In the genomic region with DNA sequence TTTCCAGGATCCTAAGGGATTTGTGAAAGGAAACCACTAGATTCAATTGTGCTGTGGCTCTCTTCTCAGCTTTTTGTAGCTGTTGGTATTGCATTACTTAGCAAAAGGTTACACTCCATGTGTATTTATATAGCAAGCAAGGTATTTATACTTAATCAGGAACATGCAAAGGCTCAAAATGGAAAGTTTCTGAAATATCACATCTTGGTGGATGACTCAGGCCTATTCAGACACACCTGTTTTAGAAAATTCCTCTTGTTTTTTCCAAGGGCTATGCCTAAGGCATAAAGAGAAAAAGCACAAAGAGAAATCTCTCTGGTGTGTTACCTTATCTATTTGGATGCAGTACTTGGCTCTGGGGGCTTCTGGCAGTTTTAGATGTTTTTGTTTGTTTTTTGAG, we compare ENCODE assay signal across 22 cellular contexts.
DNase-seq lines count a peak whose midpoint lies in the region; ATAC-seq and TF ChIP-seq lines count a peak whose summit lies in the region.
"Had no signal": no experiment of that assay in that cellular context is flagged by ENCODE, and none has a peak within 500 bp of the region (broad histone marks: within the 10 kb centered on the region; RNA-seq: fewer than 3 reads in every experiment).

No MANE protein-coding gene starts in this region.

- CTCF ChIA-PET in PC-3 (lab: Charles Lee) = interaction anchor here (0.8 to 2.1 kb wide), 3 partner anchors 10 to 233 kb away, joined by 8 to 12 read pairs (median 9); no protein-coding TSS in a partner anchor

- H3K4me3 ChIP-seq in PC-3 (ENCODE audit: low read length) = no peak overlapping the region
- H3K4me3 ChIP-seq in esophagus muscularis mucosa = no peak overlapping the region
- no peak overlapping the region for H3K4me3 ChIP-seq in BE2C (ENCODE audit: low read depth, low read length)
- H3K4me3 ChIP-seq: K562 had no signal

- peak; percentile 8 for DNase-seq in DMS79 treated with DMSO at 0.1 percent for 48 hours (lab: John Stamatoyannopoulos, UW)
- DNase-seq in DMS79 (lab: John Stamatoyannopoulos, UW) = no peak
- DNase-seq in PC-3 = peak; percentile 9
- peak; percentile 21 for DNase-seq in esophagus muscularis mucosa (ENCODE audit: extremely low spot score)
- DNase-seq in renal cortical epithelial cell (ENCODE audit: low read depth) = peak; percentile 38
- DNase-seq in GM10266 (ENCODE audit: extremely low spot score) = no peak
- DNase-seq in BE2C = no peak
- DNase-seq: 8988T; CD4-positive, CD25-positive, alpha-beta regulatory T cell; DND-41; H9; HFFc6; MM.1S; NCI-H1092; NCI-H1436; NCI-H187 treated with DMSO at 0.1 percent for 48 hours; NCI-H2171; NCI-H524 treated with DMSO at 0.1 percent for 48 hours; Right ventricle myocardium superior; T-cell had no signal

- H3K9ac ChIP-seq in PC-3 (ENCODE audit: low read length) = no peak overlapping the region

- no peak for TF ChIP-seq CTCF in PC-3 (conservative IDR thresholded peaks at IDR 0.05; ENCODE audit: low read depth, low read length)
- no peak for TF ChIP-seq CTCF in esophagus muscularis mucosa (IDR thresholded peaks at IDR 0.05)
- TF ChIP-seq CTCF in GM10266 (IDR thresholded peaks at IDR 0.05; ENCODE audit: control insufficient read depth, insufficient read depth, low read depth, missing control alignments) = no peak
- TF ChIP-seq CTCF in BE2C (IDR thresholded peaks at IDR 0.05; ENCODE audit: low read depth, low read length) = no peak

- H3K36me3 ChIP-seq in PC-3 (ENCODE audit: low read depth, low read length) (no peaks in the 10 kb centered on the region), esophagus muscularis mucosa (no peaks in the 10 kb centered on the region), BE2C (no peaks in the 10 kb centered on the region)

- H3K79me2 ChIP-seq in PC-3 (ENCODE audit: low read length) = no peaks in the 10 kb centered on the region

- H3K9me3 ChIP-seq in PC-3 (ENCODE audit: low read length) = no peaks in the 10 kb centered on the region
- H3K9me3 ChIP-seq in esophagus muscularis mucosa = no peaks in the 10 kb centered on the region
- H3K9me3 ChIP-seq in BE2C = no peaks in the 10 kb centered on the region

- BruUV-seq in PC-3 (replicated peaks; lab: Mats Ljungman, UMichigan) = no TSS peak

- no peak; the same call in 1 of the 2 replicates for ATAC-seq in PC-3
- no peak for ATAC-seq in HG03565 (IDR thresholded peaks at IDR 0.05; ENCODE audit: unreplicated experiment)
- ATAC-seq: T-cell had no signal

- TF ChIP-seq EP300 in esophagus muscularis mucosa (IDR thresholded peaks at IDR 0.05) = no peak

- H4K20me1 ChIP-seq in PC-3 (ENCODE audit: low read length) = no peaks in the 10 kb centered on the region

- H3K27me3 ChIP-seq in PC-3 (ENCODE audit: low read length) (no peaks in the 10 kb centered on the region), esophagus muscularis mucosa (no peaks in the 10 kb centered on the region), BE2C (no peaks in the 10 kb centered on the region)

- no peak for TF ChIP-seq POLR2A in esophagus muscularis mucosa (IDR thresholded peaks at IDR 0.05; ENCODE audit: low read depth)

- H3K4me1 ChIP-seq in PC-3 (ENCODE audit: insufficient read depth, low read length) (no peaks in the 10 kb centered on the region), esophagus muscularis mucosa (peaks cover 0 to 3% (median 0%) of the 10 kb centered on the region in 4 donors), BE2C (peaks cover under 1% of the 10 kb centered on the region; the same call in 1 of the 2 replicates)

- intact Hi-C loops in PC-3 (cut with micrococcal nuclease) = no loop called here
- intact Hi-C loops in esophagus muscularis mucosa (cut with DNase I) = loop anchor here (2.0 to 10.0 kb wide), 2 partner anchors 151 to 233 kb away; no protein-coding TSS in a partner anchor

- no peak overlapping the region for H2AFZ ChIP-seq in PC-3 (ENCODE audit: low read length)

- no peaks in the 10 kb centered on the region for H3K9me2 ChIP-seq in PC-3 (replicated peaks; ENCODE audit: low read length)

- POLR2A ChIA-PET in PC-3 (lab: Charles Lee; ENCODE audit: unreplicated experiment) = no interaction called here

- H3K27ac ChIP-seq in PC-3 (ENCODE audit: low read length) (no peak overlapping the region), esophagus muscularis mucosa (replicated peaks in 1 of 4) (no peak overlapping the region)

- H3F3A ChIP-seq in PC-3 (ENCODE audit: low read length, unreplicated experiment) = no peaks in the 10 kb centered on the region

- H3K4me2 ChIP-seq in PC-3 (ENCODE audit: low read length) = no peak overlapping the region

Comparison
In these comparisons a context has a peak if more than half of its experiments do, and no peak if none do; other contexts are left out.
1. DNase-seq: peak in DMS79 treated with DMSO at 0.1 percent for 48 hours (single experiment), PC-3 (single experiment), esophagus muscularis mucosa (single experiment) and renal cortical epithelial cell (single experiment); none in DMS79 (single experiment), GM10266 (single experiment) and BE2C (single experiment).